In genomic region chr17:45115871-45116270, GRCh38 we compare ENCODE assay signal across 19 cellular contexts. TPM values are rescaled to one million over a fixed set of nuclear protein-coding genes. Genes with fewer than 3 reads are reported as not detected.
DNase-seq lines count a peak whose midpoint lies in the region; ATAC-seq, FAIRE-seq and TF ChIP-seq lines count a peak whose summit lies in the region.
"Had no signal": no experiment of that assay in that cellular context is flagged by ENCODE, and none has a peak within 500 bp of the region (broad histone marks: within the 10 kb centered on the region; RNA-seq: fewer than 3 reads in every experiment).

No MANE protein-coding gene starts in this region.

- TF ChIP-seq POLR2A in K562 (conservative IDR thresholded peaks at IDR 0.05), result no peak

- no peaks in the 10 kb centered on the region for H3K79me2 ChIP-seq in K562 (ENCODE audit: control insufficient read depth, insufficient read depth, low read length)

- H3K27ac ChIP-seq in BLaER1 treated with 17β-estradiol and CSF1 and Interleukin-3, amounts not matched to agents 10 nM and 100 nM, result peak overlapping the region in 3 of 11 experiments; percentile 19 to 23 (median 21); a peak in 3 of 22 replicates
- H3K27ac ChIP-seq in RWPE1 (peak overlapping the region; percentile 100), K562 (ENCODE audit: extremely low read depth, low read depth, low read length) (no peak overlapping the region)

- H3K4me3 Mint-ChIP-seq in nephron progenitor cell (peak overlapping the region; percentile 8), CD14-positive monocyte (no peak overlapping the region)

- in situ Hi-C loops in K562 (cut with MboI), result no loop called here

- no peak overlapping the region for H3K4me3 ChIP-seq in BLaER1 treated with 17β-estradiol and CSF1 and Interleukin-3, amounts not matched to agents 10 nM and 100 nM
- no peak overlapping the region for H3K4me3 ChIP-seq in K562

- no peak for FAIRE-seq in K562 (lab: Jason Lieb, UNC)
- FAIRE-seq: GM12892 had no signal

- peak overlapping the region; percentile 9 to 65 (median 40); a peak in 20 of 22 replicates for H3K4me2 ChIP-seq in BLaER1 treated with 17β-estradiol and CSF1 and Interleukin-3, amounts not matched to agents 10 nM and 100 nM
- no peak overlapping the region for H3K4me2 ChIP-seq in K562 (ENCODE audit: insufficient read depth, low read length)

- peaks cover 0 to 2% (median 0%) of the 10 kb centered on the region in 11 experiments; a peak in 3 of 22 replicates for H3K27me3 ChIP-seq in BLaER1 treated with 17β-estradiol and CSF1 and Interleukin-3, amounts not matched to agents 10 nM and 100 nM
- H3K27me3 ChIP-seq in K562 (ENCODE audit: control insufficient read depth in 2 of 2, insufficient read depth in 2 of 2, low read length in 2 of 2), result no peaks in the 10 kb centered on the region

- no peaks in the 10 kb centered on the region for H3K9me3 Mint-ChIP-seq in nephron progenitor cell
- peaks cover 0 to 1% (median 0%) of the 10 kb centered on the region in 7 donors for H3K9me3 Mint-ChIP-seq in CD14-positive monocyte

- TF ChIP-seq CTCF in RWPE1 (conservative IDR thresholded peaks at IDR 0.05; ENCODE audit: low read depth) (no peak), K562 (IDR thresholded peaks at IDR 0.05 in 2 of 3, conservative IDR thresholded peaks at IDR 0.05 in 1 of 3; ENCODE audit: insufficient read depth in 2 of 3, low read depth in 1 of 3, low read length in 3 of 3) (no peak), nephron progenitor cell (IDR thresholded peaks at IDR 0.05) (no peak), CD14-positive monocyte (IDR thresholded peaks at IDR 0.05) (no peak)

- no TSS peak for BruUV-seq in K562 (replicated peaks; lab: Mats Ljungman, UMichigan)

- CTCF ChIA-PET in RWPE1 (lab: Yijun Ruan, JAX), result interaction anchor here (0.6 to 1.7 kb wide), 3 partner anchors 17 to 184 kb away, joined by 3 to 7 read pairs (median 4); no protein-coding TSS in a partner anchor
- CTCF ChIA-PET in K562 (lab: Yijun Ruan, JAX; ENCODE audit: low intra/inter-chr PET ratio), result no interaction called here

- peaks cover 0 to 36% (median 0%) of the 10 kb centered on the region in 11 experiments; a peak in 3 of 22 replicates for H3K36me3 ChIP-seq in BLaER1 treated with 17β-estradiol and CSF1 and Interleukin-3, amounts not matched to agents 10 nM and 100 nM
- H3K36me3 ChIP-seq in K562 (ENCODE audit: control insufficient read depth, insufficient read depth, low read length), result no peaks in the 10 kb centered on the region

- no peak for TF ChIP-seq RAD21 in K562 (CRISPR knock-in tag; conservative IDR thresholded peaks at IDR 0.05 in 1 of 2, IDR thresholded peaks at IDR 0.05 in 1 of 2)

- intact Hi-C loops in K562 (cut with micrococcal nuclease), result no loop called here
- intact Hi-C loops in CD14-positive monocyte (cut with micrococcal nuclease), result no loop called here

- H4K20me1 ChIP-seq in BLaER1 treated with 17β-estradiol and CSF1 and Interleukin-3, amounts not matched to agents 10 nM and 100 nM, result peaks cover 0 to 17% (median 0%) of the 10 kb centered on the region in 11 experiments; a peak in 5 of 22 replicates
- no peaks in the 10 kb centered on the region for H4K20me1 ChIP-seq in K562 (replicated peaks; ENCODE audit: control insufficient read depth, insufficient read depth, low read length)

- H3K36me3 Mint-ChIP-seq in nephron progenitor cell (ENCODE audit: low read depth) (no peaks in the 10 kb centered on the region), CD14-positive monocyte (peaks cover 0 to 3% of the 10 kb centered on the region in 2 donors)

- DNase-seq in RWPE1 (ENCODE audit: low spot score) (no peak), K562 (ENCODE audit: extremely low read depth in 1 of 4, low spot score in 3 of 4) (peak in 1 of 4 experiments; percentile 29), nephron progenitor cell (no peak), DMS53 (lab: John Stamatoyannopoulos, UW) (no peak), COLO829 (ENCODE audit: low spot score) (no peak), CD14-positive monocyte (ENCODE audit: low spot score) (no peak), inferior parietal cortex (ENCODE audit: extremely low spot score) (no peak)
- DNase-seq: Calu3, DMS79 treated with DMSO at 0.1 percent for 48 hours, GDM1, KBM-7, NCI-H1092 treated with DMSO at 0.1 percent for 48 hours, NCI-H1694, NCI-H2107, NCI-H226, NCI-H526 treated with DMSO at 0.1 percent for 48 hours, PC-3 had no signal

- 18% methylated on average over 10 of the region's 11 CpGs for WGBS in K562 (ENCODE audit: insufficient coverage, low coverage, missing lambda C conversion rate)

- H3K9me1 ChIP-seq in K562 (ENCODE audit: control insufficient read depth, insufficient read depth, low read length), result no peaks in the 10 kb centered on the region

- no peaks in the 10 kb centered on the region for H3K9me3 ChIP-seq in BLaER1 treated with 17β-estradiol and CSF1 and Interleukin-3, amounts not matched to agents 10 nM and 100 nM (replicated peaks in 1 of 11)
- no peaks in the 10 kb centered on the region for H3K9me3 ChIP-seq in K562 (replicated peaks; ENCODE audit: control insufficient read depth, insufficient read depth, low read depth, low read length)

- peaks cover 45 to 83% (median 70%) of the 10 kb centered on the region in 10 experiments for H3K4me1 ChIP-seq in BLaER1 treated with 17β-estradiol and CSF1 and Interleukin-3, amounts not matched to agents 10 nM and 100 nM
- peaks cover 0 to 38% of the 10 kb centered on the region in 2 experiments; a peak in 3 of 5 replicates for H3K4me1 ChIP-seq in K562 (replicated peaks in 1 of 2; ENCODE audit: control insufficient read depth in 2 of 2, insufficient read depth in 2 of 2, low read length in 2 of 2)

- H3K9ac ChIP-seq in BLaER1 treated with 17β-estradiol and CSF1 and Interleukin-3, amounts not matched to agents 10 nM and 100 nM, result peak overlapping the region in 1 of 11 experiments; percentile 12; a peak in 2 of 22 replicates
- peak overlapping the region in 1 of 2 experiments; percentile 65; a peak in 2 of 4 replicates for H3K9ac ChIP-seq in K562 (ENCODE audit: insufficient read depth in 1 of 2, low read depth in 2 of 2, low read length in 2 of 2)

- no peak for TF ChIP-seq EP300 in K562 (IDR thresholded peaks at IDR 0.05; ENCODE audit: low read length)

- peaks cover 74% of the 10 kb centered on the region for H3K4me1 Mint-ChIP-seq in nephron progenitor cell
- H3K4me1 Mint-ChIP-seq in CD14-positive monocyte, result no peaks in the 10 kb centered on the region

- H2AFZ ChIP-seq in K562 (ENCODE audit: low read depth, low read length), result no peak overlapping the region

- H3K27me3 Mint-ChIP-seq in nephron progenitor cell (ENCODE audit: low read depth, poor library complexity), result no peaks in the 10 kb centered on the region
- peaks cover 10 to 23% (median 13%) of the 10 kb centered on the region in 3 donors for H3K27me3 Mint-ChIP-seq in CD14-positive monocyte (ENCODE audit: low read depth in 3 of 3)

- POLR2A ChIA-PET in RWPE1 (lab: Yijun Ruan, JAX; ENCODE audit: low non-redundant PET) (interaction anchor here (0.6 kb wide), 1 partner anchor 36 kb away, joined by 5 read pairs; no protein-coding TSS in a partner anchor), K562 (lab: Yijun Ruan, JAX) (interaction anchor here (0.7 to 2.3 kb wide), 5 partner anchors 10 to 55 kb away, joined by 3 to 11 read pairs (median 5); partner anchors contain the start of genes HEXIM1 and NMT1)

- peak; percentile 36; the same call in 2 of the 3 replicates for ATAC-seq in K562
- ATAC-seq: PC-3 had no signal

- peak overlapping the region; percentile 87 for H3K27ac Mint-ChIP-seq in nephron progenitor cell
- H3K27ac Mint-ChIP-seq in CD14-positive monocyte, result peak overlapping the region in 1 of 7 donors; percentile 36

RNA-seq across cellular contexts. Expression of gene PLCD3, which starts 16.4 kb away (rescaled TPM):
- total RNA-seq in K562 (2011; cell fraction: chromatin; rRNA removed; ENCODE audit: low replicate concordance), result 4.5 and 16.3 TPM in 2 replicates
- 10.4 and 13.0 TPM in 2 replicates for total RNA-seq in K562 (2011; cell fraction: nucleolus; rRNA removed)
- total RNA-seq in K562 (2011; cell fraction: nucleoplasm; rRNA removed), result 4.2 and 4.8 TPM in 2 replicates
- total RNA-seq in K562 (2014; rRNA removed), result 7.5 and 8.8 TPM in 2 replicates
- total RNA-seq in K562 (2014; rRNA removed; fragmentation: Illumina TruSeq; extraction: Trizol), result 2.4 and 2.5 TPM in 2 replicates
- total RNA-seq in K562 (2015; rRNA removed; fragmentation: Illumina TruSeq; extraction: Trizol), result 4.0 and 4.6 TPM in 2 replicates
- total RNA-seq in K562 (2021), result 22.6 and 22.9 TPM in 2 replicates
- polyA plus RNA-seq in K562 (2011; rRNA removed), result 8.1 and 16.5 TPM in 2 replicates
- polyA plus RNA-seq in K562 (2011; cell fraction: cytosol; rRNA removed), result 15.2 and 44.8 TPM in 2 replicates
- polyA plus RNA-seq in K562 (2011; cell fraction: nucleus; rRNA removed), result 10.0 and 23.0 TPM in 2 replicates
- 13.0 and 13.6 TPM in 2 replicates for polyA plus RNA-seq in K562 (2012)
- 10.5 and 14.7 TPM in 2 replicates for polyA plus RNA-seq in K562 (2014; fragmentation: Illumina TruSeq; extraction: Trizol)
- under 1 TPM; 0.20 to 0.27 TPM for polyA plus RNA-seq in K562 (2014; fragmentation: Nextera tagmentation; extraction: Ambion mirVana)
- 8.2 and 15.7 TPM in 2 replicates for polyA plus RNA-seq in K562 (2014; rRNA removed)
- polyA minus RNA-seq in K562 (2011; rRNA and poly(A)+ RNA removed), result 1.6 and 13.2 TPM in 2 replicates
- polyA minus RNA-seq in K562 (2011; cell fraction: cytosol; rRNA and poly(A)+ RNA removed), result 17.4 and 18.3 TPM in 2 replicates
- 3.4 and 8.9 TPM in 2 replicates for polyA minus RNA-seq in K562 (2011; cell fraction: nucleus; rRNA and poly(A)+ RNA removed)
- polyA plus RNA-seq in CD14-positive monocyte, result 1 to 10 TPM in 1 of 2 donors, under 1 TPM in 1; 0.97 to 2.5 TPM

RNA-seq across cellular contexts. Expression of gene ACBD4, which starts 19.6 kb away (rescaled TPM):
- total RNA-seq in K562 (2011; cell fraction: chromatin; rRNA removed; ENCODE audit: low replicate concordance), result 14.7 and 39.0 TPM in 2 replicates
- 32.7 and 33.0 TPM in 2 replicates for total RNA-seq in K562 (2011; cell fraction: nucleolus; rRNA removed)
- total RNA-seq in K562 (2011; cell fraction: nucleoplasm; rRNA removed), result 14.5 and 17.5 TPM in 2 replicates
- 5.5 and 6.3 TPM in 2 replicates for total RNA-seq in K562 (2014; rRNA removed)
- 1.6 and 2.1 TPM in 2 replicates for total RNA-seq in K562 (2014; rRNA removed; fragmentation: Illumina TruSeq; extraction: Trizol)
- total RNA-seq in K562 (2015; rRNA removed; fragmentation: Illumina TruSeq; extraction: Trizol), result 2.0 and 2.1 TPM in 2 replicates
- total RNA-seq in K562 (2021), result 4.7 and 5.7 TPM in 2 replicates
- polyA plus RNA-seq in K562 (2011; rRNA removed), result 6.9 and 9.1 TPM in 2 replicates
- polyA plus RNA-seq in K562 (2011; cell fraction: cytosol; rRNA removed), result 4.9 and 7.5 TPM in 2 replicates
- 24.3 and 48.8 TPM in 2 replicates for polyA plus RNA-seq in K562 (2011; cell fraction: nucleus; rRNA removed)
- 6.1 and 12.0 TPM in 2 replicates for polyA plus RNA-seq in K562 (2012)
- polyA plus RNA-seq in K562 (2014; fragmentation: Illumina TruSeq; extraction: Trizol), result 4.6 and 5.4 TPM in 2 replicates
- under 1 TPM; 0.14 to 0.15 TPM for polyA plus RNA-seq in K562 (2014; fragmentation: Nextera tagmentation; extraction: Ambion mirVana)
- polyA plus RNA-seq in K562 (2014; rRNA removed), result 5.6 and 7.0 TPM in 2 replicates
- polyA minus RNA-seq in K562 (2011; rRNA and poly(A)+ RNA removed), result 1.8 and 2.6 TPM in 2 replicates
- 3.7 and 4.4 TPM in 2 replicates for polyA minus RNA-seq in K562 (2011; cell fraction: cytosol; rRNA and poly(A)+ RNA removed)
- 17.5 and 22.5 TPM in 2 replicates for polyA minus RNA-seq in K562 (2011; cell fraction: nucleus; rRNA and poly(A)+ RNA removed)
- 1 to 10 TPM; 4.8 to 6.2 TPM for polyA plus RNA-seq in CD14-positive monocyte

RNA-seq across cellular contexts. Expression of gene HEXIM1, which starts 32.4 kb away (rescaled TPM):
- 13.2 and 13.4 TPM in 2 replicates for total RNA-seq in K562 (2011; cell fraction: chromatin; rRNA removed; ENCODE audit: low replicate concordance)
- total RNA-seq in K562 (2011; cell fraction: nucleolus; rRNA removed), result 10.9 and 13.0 TPM in 2 replicates
- total RNA-seq in K562 (2011; cell fraction: nucleoplasm; rRNA removed), result 15.3 and 17.7 TPM in 2 replicates
- total RNA-seq in K562 (2014; rRNA removed), result 18.5 and 18.8 TPM in 2 replicates
- total RNA-seq in K562 (2014; rRNA removed; fragmentation: Illumina TruSeq; extraction: Trizol), result 4.0 and 4.2 TPM in 2 replicates
- total RNA-seq in K562 (2015; rRNA removed; fragmentation: Illumina TruSeq; extraction: Trizol), result 6.6 and 7.3 TPM in 2 replicates
- 21.4 and 28.3 TPM in 2 replicates for total RNA-seq in K562 (2021)
- polyA plus RNA-seq in K562 (2011; rRNA removed), result 7.9 and 9.1 TPM in 2 replicates
- polyA plus RNA-seq in K562 (2011; cell fraction: cytosol; rRNA removed), result 8.8 and 11.7 TPM in 2 replicates
- polyA plus RNA-seq in K562 (2011; cell fraction: nucleus; rRNA removed), result 7.8 and 10.5 TPM in 2 replicates
- polyA plus RNA-seq in K562 (2012), result 18.0 and 23.2 TPM in 2 replicates
- polyA plus RNA-seq in K562 (2014; fragmentation: Illumina TruSeq; extraction: Trizol), result 20.9 and 27.2 TPM in 2 replicates
- polyA plus RNA-seq in K562 (2014; fragmentation: Nextera tagmentation; extraction: Ambion mirVana), result 1 to 10 TPM; 1.4 to 1.6 TPM
- 24.4 and 26.2 TPM in 2 replicates for polyA plus RNA-seq in K562 (2014; rRNA removed)
- polyA minus RNA-seq in K562 (2011; rRNA and poly(A)+ RNA removed), result 3.2 and 4.6 TPM in 2 replicates
- 5.6 and 6.3 TPM in 2 replicates for polyA minus RNA-seq in K562 (2011; cell fraction: cytosol; rRNA and poly(A)+ RNA removed)
- polyA minus RNA-seq in K562 (2011; cell fraction: nucleus; rRNA and poly(A)+ RNA removed), result 3.8 and 7.1 TPM in 2 replicates
- 1 to 10 TPM; 2.2 to 2.5 TPM for polyA plus RNA-seq in CD14-positive monocyte

RNA-seq across cellular contexts. Expression of gene HEXIM2, which starts 45.8 kb away (rescaled TPM):
- total RNA-seq in K562 (2011; cell fraction: chromatin; rRNA removed; ENCODE audit: low replicate concordance), result 1.4 TPM in 1 of 2 replicates, not detected in the other
- total RNA-seq in K562 (2011; cell fraction: nucleolus; rRNA removed), result 0.83 and 1.2 TPM in 2 replicates
- total RNA-seq in K562 (2011; cell fraction: nucleoplasm; rRNA removed), result 0.69 and 1.2 TPM in 2 replicates
- total RNA-seq in K562 (2014; rRNA removed) (2.7 and 3.4 TPM in 2 replicates), K562 (2014; rRNA removed; fragmentation: Illumina TruSeq; extraction: Trizol) (0.29 and 0.69 TPM in 2 replicates), K562 (2015; rRNA removed; fragmentation: Illumina TruSeq; extraction: Trizol) (1.4 and 1.8 TPM in 2 replicates), K562 (2021) (2.0 and 2.1 TPM in 2 replicates)
- polyA plus RNA-seq in K562 (2011; rRNA removed) (1.1 and 1.6 TPM in 2 replicates), K562 (2014; fragmentation: Illumina TruSeq; extraction: Trizol) (1.1 and 1.9 TPM in 2 replicates), K562 (2014; fragmentation: Nextera tagmentation; extraction: Ambion mirVana) (not detected), K562 (2014; rRNA removed) (0.86 and 1.8 TPM in 2 replicates), CD14-positive monocyte (1 to 10 TPM; 2.5 to 2.9 TPM)
- polyA plus RNA-seq in K562 (2011; cell fraction: cytosol; rRNA removed), result 1.7 and 2.5 TPM in 2 replicates
- 0.98 and 1.1 TPM in 2 replicates for polyA plus RNA-seq in K562 (2011; cell fraction: nucleus; rRNA removed)
- polyA plus RNA-seq in K562 (2012), result 2.3 and 2.8 TPM in 2 replicates
- polyA minus RNA-seq in K562 (2011; rRNA and poly(A)+ RNA removed), result 0.46 and 0.72 TPM in 2 replicates
- not detected in 2 replicates for polyA minus RNA-seq in K562 (2011; cell fraction: cytosol; rRNA and poly(A)+ RNA removed)
- 0.54 and 1.3 TPM in 2 replicates for polyA minus RNA-seq in K562 (2011; cell fraction: nucleus; rRNA and poly(A)+ RNA removed)

RNA-seq across cellular contexts. Expression of gene NMT1, which starts 54.8 kb away (rescaled TPM):
- 146 and 215 TPM in 2 replicates for total RNA-seq in K562 (2011; cell fraction: chromatin; rRNA removed; ENCODE audit: low replicate concordance)
- 112 and 131 TPM in 2 replicates for total RNA-seq in K562 (2011; cell fraction: nucleolus; rRNA removed)
- total RNA-seq in K562 (2011; cell fraction: nucleoplasm; rRNA removed), result 122 and 132 TPM in 2 replicates
- total RNA-seq in K562 (2014; rRNA removed), result 116 and 117 TPM in 2 replicates
- total RNA-seq in K562 (2014; rRNA removed; fragmentation: Illumina TruSeq; extraction: Trizol), result 105 and 140 TPM in 2 replicates
- total RNA-seq in K562 (2015; rRNA removed; fragmentation: Illumina TruSeq; extraction: Trizol), result 402 and 569 TPM in 2 replicates
- 213 and 214 TPM in 2 replicates for total RNA-seq in K562 (2021)
- 115 and 126 TPM in 2 replicates for polyA plus RNA-seq in K562 (2011; rRNA removed)
- 52.9 and 59.1 TPM in 2 replicates for polyA plus RNA-seq in K562 (2011; cell fraction: cytosol; rRNA removed)
- polyA plus RNA-seq in K562 (2011; cell fraction: nucleus; rRNA removed), result 165 and 192 TPM in 2 replicates
- polyA plus RNA-seq in K562 (2012), result 120 and 129 TPM in 2 replicates
- polyA plus RNA-seq in K562 (2014; fragmentation: Illumina TruSeq; extraction: Trizol), result 205 and 323 TPM in 2 replicates
- 100 to 1,000 TPM; 297 to 332 TPM for polyA plus RNA-seq in K562 (2014; fragmentation: Nextera tagmentation; extraction: Ambion mirVana)
- 86.7 and 116 TPM in 2 replicates for polyA plus RNA-seq in K562 (2014; rRNA removed)
- polyA minus RNA-seq in K562 (2011; rRNA and poly(A)+ RNA removed), result 85.9 and 107 TPM in 2 replicates
- 222 and 388 TPM in 2 replicates for polyA minus RNA-seq in K562 (2011; cell fraction: cytosol; rRNA and poly(A)+ RNA removed)
- polyA minus RNA-seq in K562 (2011; cell fraction: nucleus; rRNA and poly(A)+ RNA removed), result 42.5 and 94.9 TPM in 2 replicates
- 10 to 100 TPM; 45.1 to 50.2 TPM for polyA plus RNA-seq in CD14-positive monocyte
